ENCODE assay signal across 9 cellular contexts in genomic region chr18:36075862-36076587, GRCh38. TPM values are rescaled to one million over a fixed set of nuclear protein-coding genes. Genes with fewer than 3 reads are reported as not detected.
A peak's percentile ranks its signal among the peaks of the same experiment; 100 is the strongest.
DNase-seq lines count a peak whose midpoint lies in the region; ATAC-seq, FAIRE-seq and TF ChIP-seq lines count a peak whose summit lies in the region.
"Had no signal": no experiment of that assay in that cellular context is flagged by ENCODE, and none has a peak within 500 bp of the region (broad histone marks: within the 10 kb centered on the region; RNA-seq: fewer than 3 reads in every experiment).

No MANE protein-coding gene starts in this region.

- H3K27me3 ChIP-seq in ascending aorta: no peaks in the 10 kb centered on the region

- no peak overlapping the region for H3K27ac ChIP-seq in ascending aorta
- H3K27ac ChIP-seq: left ventricle myocardium inferior had no signal

- peaks cover 0 to 3% of the 10 kb centered on the region in 2 donors for H3K9me3 ChIP-seq in ascending aorta

- ATAC-seq in GM21786 (IDR thresholded peaks at IDR 0.05; ENCODE audit: unreplicated experiment) (peak; percentile 90), Right ventricle myocardium superior (ENCODE audit: poor library complexity) (no peak)

- FAIRE-seq in GM19239 (lab: Jason Lieb, UNC): no peak

- H3K36me3 ChIP-seq in ascending aorta: no peaks in the 10 kb centered on the region
- H3K36me3 ChIP-seq: left ventricle myocardium inferior had no signal

- H3K4me1 ChIP-seq in ascending aorta: no peaks in the 10 kb centered on the region
- H3K4me1 ChIP-seq: left ventricle myocardium inferior had no signal

- TF ChIP-seq CTCF in AG09319 (IDR thresholded peaks at IDR 0.05; ENCODE audit: low read depth, low read length): no peak
- no peak for TF ChIP-seq CTCF in fibroblast of mammary gland (conservative IDR thresholded peaks at IDR 0.05; ENCODE audit: control insufficient read depth, insufficient read depth, low read depth, low read length)
- TF ChIP-seq CTCF in ascending aorta (IDR thresholded peaks at IDR 0.05): no peak

- intact Hi-C loops in ascending aorta (cut with DNase I) (no loop called here), Right ventricle myocardium superior (cut with DNase I) (no loop called here)

- DNase-seq in AG09319 (ENCODE audit: extremely low read depth, low read depth): peak; percentile 59
- peak; percentile 83 for DNase-seq in NCI-H460 (ENCODE audit: extremely low read depth, low read depth)
- peak; percentile 89 for DNase-seq in fibroblast of mammary gland (ENCODE audit: low read depth)
- no peak for DNase-seq in ascending aorta (ENCODE audit: low spot score in 2 of 2)
- DNase-seq in Right ventricle myocardium superior: no peak
- no peak for DNase-seq in ureter (ENCODE audit: low spot score)
- DNase-seq in GM19239 (ENCODE audit: insufficient read length, low spot score): no peak
- DNase-seq: left ventricle myocardium inferior had no signal

- H3K4me3 ChIP-seq in fibroblast of mammary gland (ENCODE audit: control insufficient read depth, low read depth, low read length): no peak overlapping the region
- H3K4me3 ChIP-seq in ascending aorta: no peak overlapping the region
- H3K4me3 ChIP-seq: left ventricle myocardium inferior had no signal

RNA-seq across cellular contexts. Expression of gene RPRD1A, which starts 8.7 kb away (rescaled TPM):
- 68.3 and 76.0 TPM in 2 replicates for total RNA-seq in NCI-H460 (2014; rRNA removed; shearing (Covaris generic))
- 53.4 and 57.8 TPM in 2 replicates for polyA plus RNA-seq in NCI-H460 (2014; cell fraction: nucleus; rRNA removed)
- total RNA-seq in ascending aorta (16.4 TPM), Right ventricle myocardium superior (47.7 TPM), ureter (72.2 TPM)

RNA-seq across cellular contexts. Expression of gene SLC39A6, which starts 53.1 kb away (rescaled TPM):
- total RNA-seq in NCI-H460 (2014; rRNA removed; shearing (Covaris generic)): 59.7 and 64.7 TPM in 2 replicates
- polyA plus RNA-seq in NCI-H460 (2014; cell fraction: nucleus; rRNA removed): 41.3 and 57.1 TPM in 2 replicates
- total RNA-seq in ascending aorta (32.1 TPM), Right ventricle myocardium superior (11.4 TPM), ureter (128 TPM)

RNA-seq across cellular contexts. Expression of gene ELP2, which starts 53.7 kb away (rescaled TPM):
- total RNA-seq in NCI-H460 (2014; rRNA removed; shearing (Covaris generic)): 62.0 and 88.6 TPM in 2 replicates
- 54.2 and 54.3 TPM in 2 replicates for polyA plus RNA-seq in NCI-H460 (2014; cell fraction: nucleus; rRNA removed)
- total RNA-seq in ascending aorta (9.7 TPM), Right ventricle myocardium superior (47.6 TPM), ureter (111 TPM)

Comparison
In these comparisons a context has a peak if more than half of its experiments do, and no peak if none do; other contexts are left out.
1. DNase-seq: peak in AG09319 (single experiment), NCI-H460 (single experiment) and fibroblast of mammary gland (single experiment); none in ascending aorta (0 of 2), Right ventricle myocardium superior (single experiment), ureter (single experiment) and GM19239 (single experiment).